ENCODE assay signal across 21 cellular contexts in genomic region chr7:155980841-155981240, GRCh38.
DNase-seq lines count a peak whose midpoint lies in the region; ATAC-seq and TF ChIP-seq lines count a peak whose summit lies in the region.
"Had no signal": no experiment of that assay in that cellular context is flagged by ENCODE, and none has a peak within 500 bp of the region (broad histone marks: within the 10 kb centered on the region; RNA-seq: fewer than 3 reads in every experiment).

No MANE protein-coding gene starts in this region.

- no peaks in the 10 kb centered on the region for H3K4me1 Mint-ChIP-seq in type B pancreatic cell (ENCODE audit: unreplicated experiment)
- no peaks in the 10 kb centered on the region for H3K4me1 Mint-ChIP-seq in activated CD4-positive, alpha-beta T cell treated with anti-CD3 and anti-CD28 coated beads, Interleukin-2, amount 10 ng/mL, durations not matched to agents 7 days and 5 days

- no peaks in the 10 kb centered on the region for H4K20me1 ChIP-seq in PC-3 (ENCODE audit: low read length)

- no peak overlapping the region for H3K4me3 ChIP-seq in coronary artery
- H3K4me3 ChIP-seq in PC-3 (ENCODE audit: low read length): no peak overlapping the region
- H3K4me3 ChIP-seq: K562 had no signal

- H3K9ac ChIP-seq in PC-3 (ENCODE audit: low read length): no peak overlapping the region

- no peaks in the 10 kb centered on the region for H3K4me1 ChIP-seq in PC-3 (ENCODE audit: insufficient read depth, low read length)
- H3K4me1 ChIP-seq: BE2C had no signal

- peaks cover 35% of the 10 kb centered on the region for H3K27me3 ChIP-seq in PC-3 (ENCODE audit: low read length)

- H2AFZ ChIP-seq in PC-3 (ENCODE audit: low read length): no peak overlapping the region

- H3K79me2 ChIP-seq in PC-3 (ENCODE audit: low read length): no peaks in the 10 kb centered on the region

- TF ChIP-seq CTCF in coronary artery (IDR thresholded peaks at IDR 0.05) (no peak), type B pancreatic cell (conservative IDR thresholded peaks at IDR 0.05) (no peak), PC-3 (conservative IDR thresholded peaks at IDR 0.05; ENCODE audit: low read depth, low read length) (no peak)

- H3K9me3 ChIP-seq in PC-3 (ENCODE audit: low read length): no peaks in the 10 kb centered on the region
- H3K9me3 ChIP-seq: BE2C had no signal

- H3K4me3 Mint-ChIP-seq in type B pancreatic cell: no peak overlapping the region
- no peak overlapping the region for H3K4me3 Mint-ChIP-seq in activated CD4-positive, alpha-beta T cell treated with anti-CD3 and anti-CD28 coated beads, Interleukin-2, amount 10 ng/mL, durations not matched to agents 7 days and 5 days

- H3K27ac ChIP-seq in coronary artery: no peak overlapping the region
- H3K27ac ChIP-seq in PC-3 (ENCODE audit: low read length): no peak overlapping the region
- H3K27ac ChIP-seq: 22Rv1 had no signal

- H3K27ac Mint-ChIP-seq in type B pancreatic cell: no peak overlapping the region
- no peak overlapping the region for H3K27ac Mint-ChIP-seq in activated CD4-positive, alpha-beta T cell treated with anti-CD3 and anti-CD28 coated beads, Interleukin-2, amount 10 ng/mL, durations not matched to agents 7 days and 5 days
- H3K27ac Mint-ChIP-seq: CD4-positive, alpha-beta memory T cell had no signal

- H3K36me3 Mint-ChIP-seq in type B pancreatic cell: no peaks in the 10 kb centered on the region
- H3K36me3 Mint-ChIP-seq in activated CD4-positive, alpha-beta T cell treated with anti-CD3 and anti-CD28 coated beads, Interleukin-2, amount 10 ng/mL, durations not matched to agents 7 days and 5 days (ENCODE audit: low read depth): no peaks in the 10 kb centered on the region
- H3K36me3 Mint-ChIP-seq: CD4-positive, alpha-beta memory T cell had no signal

- BruUV-seq in PC-3 (replicated peaks; lab: Mats Ljungman, UMichigan): no TSS peak

- H3K4me2 ChIP-seq in PC-3 (ENCODE audit: low read length): no peak overlapping the region

- peak; percentile 11 for DNase-seq in activated CD8-positive, alpha-beta memory T cell treated with anti-CD3 and anti-CD28 coated beads for 24 hours
- DNase-seq in activated CD8-positive, alpha-beta memory T cell treated with anti-CD3 and anti-CD28 coated beads, Interleukin-2, amount 50 U/mL, for 4 hours: no peak
- DNase-seq in coronary artery (ENCODE audit: low spot score) (peak; percentile 46), sciatic nerve (ENCODE audit: low spot score) (peak; percentile 30), type B pancreatic cell (ENCODE audit: extremely low spot score, unreplicated experiment) (peak; percentile 51), PC-3 (no peak), GOT3 (lab: John Stamatoyannopoulos, UW) (no peak)
- no peak for DNase-seq in activated CD4-positive, alpha-beta T cell treated with anti-CD3 and anti-CD28 coated beads, Interleukin-2, amount 10 ng/mL, durations not matched to agents 7 days and 5 days
- DNase-seq: BE2C; CD4-positive, alpha-beta memory T cell; GF-D8; NCI-H1105; NCI-H1694; NCI-H2081 treated with DMSO at 0.1 percent for 48 hours; NCI-H510A; NCI-H774; OCI-M1; RPMI8226; SIG-M5 had no signal

- CTCF ChIA-PET in activated CD4-positive, alpha-beta T cell treated with anti-CD3 and anti-CD28 coated beads, Interleukin-2, amount 10 ng/mL, durations not matched to agents 7 days and 5 days (lab: Charles Lee): no interaction called here
- CTCF ChIA-PET in PC-3 (lab: Charles Lee): no interaction called here

- intact Hi-C loops in sciatic nerve (cut with DNase I) (no loop called here), PC-3 (cut with micrococcal nuclease) (no loop called here)

- no peak for ATAC-seq in sciatic nerve
- ATAC-seq in PC-3: no peak
- ATAC-seq: K562 had no signal

- no peaks in the 10 kb centered on the region for H3K9me2 ChIP-seq in PC-3 (replicated peaks; ENCODE audit: low read length)

- no peaks in the 10 kb centered on the region for H3K36me3 ChIP-seq in PC-3 (ENCODE audit: low read depth, low read length)
- H3K36me3 ChIP-seq: BE2C had no signal

- no peaks in the 10 kb centered on the region for H3F3A ChIP-seq in PC-3 (ENCODE audit: low read length, unreplicated experiment)

- H3K27me3 Mint-ChIP-seq in type B pancreatic cell: peaks cover 28% of the 10 kb centered on the region
- peaks cover 6% of the 10 kb centered on the region for H3K27me3 Mint-ChIP-seq in activated CD4-positive, alpha-beta T cell treated with anti-CD3 and anti-CD28 coated beads, Interleukin-2, amount 10 ng/mL, durations not matched to agents 7 days and 5 days

- POLR2A ChIA-PET in activated CD4-positive, alpha-beta T cell treated with anti-CD3 and anti-CD28 coated beads, Interleukin-2, amount 10 ng/mL, durations not matched to agents 7 days and 5 days (lab: Charles Lee): no interaction called here
- POLR2A ChIA-PET in PC-3 (lab: Charles Lee; ENCODE audit: unreplicated experiment): no interaction called here

- H3K9me3 Mint-ChIP-seq in type B pancreatic cell: no peaks in the 10 kb centered on the region
- H3K9me3 Mint-ChIP-seq in activated CD4-positive, alpha-beta T cell treated with anti-CD3 and anti-CD28 coated beads, Interleukin-2, amount 10 ng/mL, durations not matched to agents 7 days and 5 days: no peaks in the 10 kb centered on the region

Comparison
In these comparisons a context has a peak if more than half of its experiments do, and no peak if none do; other contexts are left out.
1. DNase-seq: peak in activated CD8-positive, alpha-beta memory T cell treated with anti-CD3 and anti-CD28 coated beads for 24 hours (single experiment), coronary artery (single experiment), sciatic nerve (single experiment) and type B pancreatic cell (single experiment); none in activated CD8-positive, alpha-beta memory T cell treated with anti-CD3 and anti-CD28 coated beads, Interleukin-2, amount 50 U/mL, for 4 hours (single experiment), activated CD4-positive, alpha-beta T cell treated with anti-CD3 and anti-CD28 coated beads, Interleukin-2, amount 10 ng/mL, durations not matched to agents 7 days and 5 days (single experiment), PC-3 (single experiment) and GOT3 (single experiment).